In the genomic region with DNA sequence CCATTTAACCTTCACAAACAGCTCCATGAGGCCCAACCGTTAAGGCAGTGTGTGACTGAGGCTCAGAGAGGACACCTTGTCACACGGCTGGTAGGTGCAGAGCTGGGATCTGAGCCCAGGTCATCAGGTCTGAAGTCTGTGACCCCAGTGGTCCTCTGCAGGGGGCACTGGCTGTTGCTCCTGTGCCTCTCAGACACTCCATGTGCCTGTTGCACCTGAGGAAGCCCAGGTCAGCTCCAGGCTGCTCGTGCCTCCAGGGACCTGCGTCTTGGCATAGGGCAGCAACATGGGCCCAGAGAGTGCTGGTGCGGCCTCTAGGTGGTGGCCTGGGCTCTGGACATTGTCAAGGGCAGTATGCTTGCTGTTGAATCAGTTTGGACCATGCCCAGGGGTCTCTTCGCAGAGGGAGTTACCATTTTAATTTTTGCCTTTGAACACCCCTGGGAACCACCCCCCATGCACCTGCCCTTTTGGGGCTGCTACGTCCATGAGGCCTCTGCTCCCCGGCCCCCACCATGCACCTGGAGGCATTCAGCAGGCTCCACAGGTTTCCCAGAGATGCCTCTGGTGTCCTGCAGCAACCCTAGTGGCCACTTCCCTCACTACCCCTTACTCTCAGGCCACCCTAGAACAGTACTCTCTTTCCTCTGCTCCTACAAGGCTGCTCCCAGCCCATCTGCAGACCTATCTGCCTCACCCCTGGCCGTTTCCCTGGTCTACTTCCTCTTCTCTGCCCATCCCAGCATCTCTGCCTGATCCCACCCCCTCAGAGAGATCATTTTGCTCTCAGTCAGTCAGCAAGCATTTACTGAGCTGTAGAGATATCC, we compare ENCODE assay signal across 8 cellular contexts. TPM values are rescaled to one million over a fixed set of nuclear protein-coding genes. Genes with fewer than 3 reads are reported as not detected.
DNase-seq lines count a peak whose midpoint lies in the region; ATAC-seq, FAIRE-seq and TF ChIP-seq lines count a peak whose summit lies in the region.

No MANE protein-coding gene starts in this region.

- H3K36me3 ChIP-seq in BLaER1 (no peaks in the 10 kb centered on the region), HCT116 (ENCODE audit: control insufficient read depth in 1 of 2, insufficient read depth in 2 of 2, low read length in 2 of 2) (no peaks in the 10 kb centered on the region), WERI-Rb-1 (no peaks in the 10 kb centered on the region), keratinocyte (ENCODE audit: control insufficient read depth in 2 of 2, extremely low read depth in 1 of 2, insufficient read depth in 2 of 2, low read length in 2 of 2) (no peaks in the 10 kb centered on the region)

- H2AFZ ChIP-seq in HCT116 (ENCODE audit: low read depth, low read length, poor library complexity, severe bottlenecking) (no peak overlapping the region), keratinocyte (ENCODE audit: control insufficient read depth, low read length) (no peak overlapping the region)

- no peaks in the 10 kb centered on the region for H3K27me3 ChIP-seq in BLaER1
- H3K27me3 ChIP-seq in HCT116 (ENCODE audit: insufficient read depth, low read length): no peaks in the 10 kb centered on the region
- no peaks in the 10 kb centered on the region for H3K27me3 ChIP-seq in WERI-Rb-1 (ENCODE audit: insufficient read depth, low read depth, severe bottlenecking)
- H3K27me3 ChIP-seq in keratinocyte (ENCODE audit: control insufficient read depth, extremely low read depth, insufficient read depth, low read length): no peaks in the 10 kb centered on the region

- peak overlapping the region; percentile 80 for H3K27ac ChIP-seq in BLaER1
- H3K27ac ChIP-seq in HCT116 (ENCODE audit: low read depth, low read length): no peak overlapping the region
- H3K27ac ChIP-seq in WERI-Rb-1: peak overlapping the region; percentile 39
- no peak overlapping the region for H3K27ac ChIP-seq in keratinocyte (ENCODE audit: control insufficient read depth, insufficient read depth, low read length)

- peak overlapping the region; percentile 67 for H3K4me2 ChIP-seq in BLaER1
- H3K4me2 ChIP-seq in HCT116 (ENCODE audit: low read length): no peak overlapping the region
- no peak overlapping the region for H3K4me2 ChIP-seq in keratinocyte (ENCODE audit: control insufficient read depth, extremely low read depth, insufficient read depth, low read depth, low read length)

- TF ChIP-seq POLR2A in HCT116 (IDR thresholded peaks at IDR 0.05; ENCODE audit: borderline replicate concordance, extremely low read depth, insufficient read depth, insufficient read length): no peak

- H3K9me3 ChIP-seq in BLaER1 (no peaks in the 10 kb centered on the region), HCT116 (ENCODE audit: control insufficient read depth in 1 of 2, insufficient read depth in 1 of 2, low read depth in 1 of 2, low read length in 2 of 2) (no peaks in the 10 kb centered on the region), WERI-Rb-1 (ENCODE audit: severe bottlenecking) (peaks cover 4% of the 10 kb centered on the region), keratinocyte (ENCODE audit: control insufficient read depth, low read depth, low read length) (no peaks in the 10 kb centered on the region)

- peak in 2 of 3 experiments; percentile 51 to 59; a peak in 4 of 6 replicates for TF ChIP-seq CTCF in HCT116 (IDR thresholded peaks at IDR 0.05 in 2 of 3, conservative IDR thresholded peaks at IDR 0.05 in 1 of 3; ENCODE audit: borderline replicate concordance in 1 of 3, insufficient read depth in 1 of 3, low read depth in 2 of 3, low read length in 2 of 3)
- TF ChIP-seq CTCF in WERI-Rb-1 (IDR thresholded peaks at IDR 0.05; ENCODE audit: low read depth, low read length): peak; percentile 82
- peak; percentile 23 to 54 (median 34) for TF ChIP-seq CTCF in keratinocyte (optimal IDR thresholded peaks at IDR 0.05 in 1 of 3, IDR thresholded peaks at IDR 0.05 in 1 of 3, conservative IDR thresholded peaks at IDR 0.05 in 1 of 3; ENCODE audit: extremely low read depth in 1 of 3, insufficient read depth in 2 of 3, low read length in 3 of 3)

- no peak for FAIRE-seq in keratinocyte (lab: Jason Lieb, UNC)

- in situ Hi-C loops in G401 (cut with HindIII; ENCODE audit: low sequenced_read_pairs): no loop called here

- H3K9me2 ChIP-seq in HCT116 (ENCODE audit: insufficient read depth): no peaks in the 10 kb centered on the region

- H3K4me3 ChIP-seq in BLaER1 (no peak overlapping the region), HCT116 (replicated peaks in 1 of 2; ENCODE audit: low read depth in 1 of 2, low read length in 2 of 2) (no peak overlapping the region), WERI-Rb-1 (ENCODE audit: low read depth, low read length) (no peak overlapping the region), keratinocyte (ENCODE audit: control insufficient read depth in 2 of 3, extremely low read depth in 1 of 3, insufficient read depth in 2 of 3, low read depth in 1 of 3, low read length in 3 of 3) (no peak overlapping the region)

- H3K4me1 ChIP-seq in BLaER1 (peaks cover 54% of the 10 kb centered on the region), HCT116 (ENCODE audit: control insufficient read depth in 1 of 2, insufficient read depth in 2 of 2, low read length in 2 of 2) (peaks cover 38 to 80% of the 10 kb centered on the region in 2 experiments), keratinocyte (ENCODE audit: control insufficient read depth, extremely low read depth, insufficient read depth, low read length) (peaks cover 33% of the 10 kb centered on the region)

- no peak for TF ChIP-seq RAD21 in HCT116 (IDR thresholded peaks at IDR 0.05; ENCODE audit: low read depth)

- intact Hi-C loops in HCT116 (cut with micrococcal nuclease): no loop called here

- RAD21 ChIA-PET in HCT116 (lab: Charles Lee; ENCODE audit: low non-redundant PET in 1 of 2, low total read pairs in 2 of 2, uncharacterized antibody in 2 of 2, unreplicated experiment in 2 of 2): interaction anchor here in 1 of 2 experiments (0.9 kb wide), 1 partner anchor 12 kb away, joined by 3 read pairs; no protein-coding TSS in a partner anchor

- H4K20me1 ChIP-seq in BLaER1 (no peaks in the 10 kb centered on the region), HCT116 (ENCODE audit: insufficient read depth) (no peaks in the 10 kb centered on the region), keratinocyte (ENCODE audit: control insufficient read depth, extremely low read depth, insufficient read depth, low read length) (no peaks in the 10 kb centered on the region)

- CTCF ChIA-PET in HCT116 (lab: Charles Lee): interaction anchor here (19.5 kb wide), 1 partner anchor 193 kb away, joined by 396 read pairs; a partner anchor contains a TSS

- POLR2A ChIA-PET in HCT116 (lab: Charles Lee): interaction anchor here (0.9 kb wide), 1 partner anchor 240 kb away, joined by 3 read pairs; a partner anchor contains a TSS

- dilution Hi-C loops in keratinocyte (cut with MboI; ENCODE audit: extremely low pct_ligation_motif_present, low sequenced_read_pairs): no loop called here

- BruUV-seq in HCT116 (replicated peaks; lab: Mats Ljungman, UMichigan): no TSS peak

- H3K79me2 ChIP-seq in HCT116 (ENCODE audit: insufficient read depth, low read length) (no peaks in the 10 kb centered on the region), keratinocyte (ENCODE audit: control insufficient read depth, insufficient read depth, low read length) (no peaks in the 10 kb centered on the region)

- no peaks in the 10 kb centered on the region for H3K9me1 ChIP-seq in keratinocyte (ENCODE audit: control insufficient read depth, extremely low read depth, insufficient read depth, low read length)

- no peak overlapping the region for H3K9ac ChIP-seq in BLaER1
- no peak overlapping the region for H3K9ac ChIP-seq in HCT116 (ENCODE audit: low read length)
- H3K9ac ChIP-seq in keratinocyte (ENCODE audit: control insufficient read depth, extremely low read depth, insufficient read depth, low read length): no peak overlapping the region

- ATAC-seq in HCT116 (peak; percentile 55), GM19328 (IDR thresholded peaks at IDR 0.05; ENCODE audit: unreplicated experiment) (no peak)

- peak; percentile 21 for DNase-seq in HCT116 (ENCODE audit: low read depth, low spot score)
- DNase-seq in WERI-Rb-1: peak; percentile 62
- no peak for DNase-seq in keratinocyte (ENCODE audit: low read depth, low spot score)
- no peak for DNase-seq in G401 (ENCODE audit: low spot score)
- DNase-seq in NAMALWA (ENCODE audit: low spot score): no peak
- no peak for DNase-seq in kidney glomerular epithelial cell (lab: John Stamatoyannopoulos, UW)

TF ChIP-seq in HCT116, 20 proteins besides CTCF, POLR2A, EP300 and RAD21 (continues in another document):
- TF ChIP-seq TCF7L2 (IDR thresholded peaks at IDR 0.05; ENCODE audit: borderline replicate concordance, extremely low read depth, insufficient read depth, insufficient read length) (no peak), ZNF274 (IDR thresholded peaks at IDR 0.05; ENCODE audit: low read depth, low read length) (no peak), YY1 (IDR thresholded peaks at IDR 0.05; ENCODE audit: extremely low read depth, insufficient replicate concordance, low read depth, low read length) (no peak), CEBPB (IDR thresholded peaks at IDR 0.05; ENCODE audit: low read depth) (no peak), SIN3A (IDR thresholded peaks at IDR 0.05; ENCODE audit: low read depth) (no peak), FOSL1 (IDR thresholded peaks at IDR 0.05; ENCODE audit: low read depth) (no peak), SRF (IDR thresholded peaks at IDR 0.05; ENCODE audit: low read depth) (no peak)

RNA-seq across cellular contexts. Expression of a gene that starts 25.2 kb away (rescaled TPM):
- total RNA-seq in HCT116 (2021; ENCODE audit: unreplicated experiment): 0.96 TPM
- polyA plus RNA-seq in HCT116 (2012): 0.62 and 0.75 TPM in 2 replicates
- not detected in 3 replicates for polyA plus RNA-seq in keratinocyte
- not detected for polyA plus RNA-seq in keratinocyte (2011; ENCODE audit: low read depth)
- polyA plus RNA-seq in keratinocyte (2011; cell fraction: cytosol; rRNA removed): not detected in 2 replicates
- polyA plus RNA-seq in keratinocyte (2011; cell fraction: nucleus; rRNA removed): not detected in 2 replicates
- polyA plus RNA-seq in keratinocyte (2012; ENCODE audit: low replicate concordance): not detected in 2 replicates
- not detected in 3 replicates for polyA minus RNA-seq in keratinocyte
- polyA minus RNA-seq in keratinocyte (2011; cell fraction: cytosol; rRNA and poly(A)+ RNA removed): not detected
- not detected in 2 replicates for polyA minus RNA-seq in keratinocyte (2011; cell fraction: nucleus; rRNA and poly(A)+ RNA removed)
- not detected in 2 replicates for total RNA-seq in G401 (2014; rRNA removed; shearing (Covaris generic))

RNA-seq across cellular contexts. Expression of a gene that starts 48.1 kb away (rescaled TPM):
- total RNA-seq in HCT116 (2021; ENCODE audit: unreplicated experiment): 0.39 TPM
- polyA plus RNA-seq in HCT116 (2012): not detected in 2 replicates
- 113 to 158 TPM (median 115 TPM) in 3 replicates for polyA plus RNA-seq in keratinocyte
- 25.8 TPM for polyA plus RNA-seq in keratinocyte (2011; ENCODE audit: low read depth)
- polyA plus RNA-seq in keratinocyte (2011; cell fraction: cytosol; rRNA removed): 148 and 175 TPM in 2 replicates
- 82.9 and 93.4 TPM in 2 replicates for polyA plus RNA-seq in keratinocyte (2011; cell fraction: nucleus; rRNA removed)
- polyA plus RNA-seq in keratinocyte (2012; ENCODE audit: low replicate concordance): 69.1 and 93.6 TPM in 2 replicates
- 24.2 to 76.2 TPM (median 58.1 TPM) in 3 replicates for polyA minus RNA-seq in keratinocyte
- polyA minus RNA-seq in keratinocyte (2011; cell fraction: cytosol; rRNA and poly(A)+ RNA removed): 61.0 TPM
- polyA minus RNA-seq in keratinocyte (2011; cell fraction: nucleus; rRNA and poly(A)+ RNA removed): 15.0 and 27.2 TPM in 2 replicates
- total RNA-seq in G401 (2014; rRNA removed; shearing (Covaris generic)): 0.51 and 0.55 TPM in 2 replicates

Comparison
In these comparisons a context has a peak if more than half of its experiments do, and no peak if none do; other contexts are left out.
1. H3K27ac ChIP-seq: peak in BLaER1 (single experiment) and WERI-Rb-1 (single experiment); none in HCT116 (single experiment) and keratinocyte (single experiment).
2. DNase-seq: peak in HCT116 (single experiment) and WERI-Rb-1 (single experiment); none in keratinocyte (single experiment), G401 (single experiment), NAMALWA (single experiment) and kidney glomerular epithelial cell (single experiment).
3. Peak in every context shown above with its lines, with median percentiles within 50 percentile points of each other: CTCF ChIP-seq.